In genomic region chr9:792331-793260, GRCh38 we compare ENCODE assay signal across 20 cellular contexts.
DNase-seq lines count a peak whose midpoint lies in the region; FAIRE-seq and TF ChIP-seq lines count a peak whose summit lies in the region.
"Had no signal": no experiment of that assay in that cellular context is flagged by ENCODE, and none has a peak within 500 bp of the region (broad histone marks: within the 10 kb centered on the region; RNA-seq: fewer than 3 reads in every experiment).

No MANE protein-coding gene starts in this region.

- H3K27me3 ChIP-seq in BLaER1 treated with 17β-estradiol and CSF1 and Interleukin-3, amounts not matched to agents 10 nM and 100 nM, result no peaks in the 10 kb centered on the region
- H3K27me3 ChIP-seq: pancreas, suprapubic skin had no signal

- H3K27me3 Mint-ChIP-seq in nephron progenitor cell (ENCODE audit: low read depth, poor library complexity), result peaks cover 3% of the 10 kb centered on the region
- H3K27me3 Mint-ChIP-seq: activated CD4-positive, alpha-beta T cell treated with anti-CD3 and anti-CD28 coated beads, Interleukin-2, amount 10 ng/mL, durations not matched to agents 24 days and 14 days; activated naive CD8-positive, alpha-beta T cell had no signal

- DNase-seq in NCI-H345 treated with DMSO at 0.1 percent for 48 hours (lab: John Stamatoyannopoulos, UW; ENCODE audit: unreplicated experiment) (peak; percentile 6), fibroblast of peridontal ligament (ENCODE audit: extremely low read depth) (peak; percentile 14), nephron progenitor cell (peak; percentile 6), nucleus accumbens (lab: John Stamatoyannopoulos, UW) (no peak), NCI-H82 treated with DMSO at 0.1 percent for 48 hours (lab: John Stamatoyannopoulos, UW; ENCODE audit: unreplicated experiment) (no peak), RCC 7860 (ENCODE audit: low spot score) (no peak)
- no peak for DNase-seq in NK-92 treated with Interleukin-12 subunit alpha and Interleukin-12 subunit beta, amount 100 ng/mL, for 24 hours (lab: John Stamatoyannopoulos, UW)
- DNase-seq: activated CD4-positive, alpha-beta T cell treated with anti-CD3 and anti-CD28 coated beads, Interleukin-2, amount 10 ng/mL, durations not matched to agents 24 days and 14 days; CD4-positive, alpha-beta memory T cell; DMS53; HFFc6; MV-4-11; NCI-H2029; NCI-H524 treated with DMSO at 0.1 percent for 48 hours; pancreas; Right ventricle myocardium superior had no signal

- no peak overlapping the region for H3K9ac ChIP-seq in BLaER1 treated with 17β-estradiol and CSF1 and Interleukin-3, amounts not matched to agents 10 nM and 100 nM

- FAIRE-seq in RCC 7860 (lab: Jason Lieb, UNC), result no peak
- FAIRE-seq: GM12878, pancreas had no signal

- no peaks in the 10 kb centered on the region for H3K36me3 ChIP-seq in BLaER1 treated with 17β-estradiol and CSF1 and Interleukin-3, amounts not matched to agents 10 nM and 100 nM
- H3K36me3 ChIP-seq: pancreas, suprapubic skin had no signal

- no peaks in the 10 kb centered on the region for H4K20me1 ChIP-seq in BLaER1 treated with 17β-estradiol and CSF1 and Interleukin-3, amounts not matched to agents 10 nM and 100 nM

- no peak for TF ChIP-seq CTCF in nephron progenitor cell (IDR thresholded peaks at IDR 0.05)

- peaks cover 22% of the 10 kb centered on the region for H3K9me3 Mint-ChIP-seq in nephron progenitor cell
- H3K9me3 Mint-ChIP-seq: activated CD4-positive, alpha-beta T cell treated with anti-CD3 and anti-CD28 coated beads, Interleukin-2, amount 10 ng/mL, durations not matched to agents 24 days and 14 days; HFFc6 had no signal

- H3K36me3 Mint-ChIP-seq in nephron progenitor cell (ENCODE audit: low read depth), result no peaks in the 10 kb centered on the region
- H3K36me3 Mint-ChIP-seq: activated naive CD8-positive, alpha-beta T cell; CD4-positive, alpha-beta memory T cell had no signal

- H3K4me3 Mint-ChIP-seq in nephron progenitor cell, result no peak overlapping the region
- H3K4me3 Mint-ChIP-seq: activated CD4-positive, alpha-beta T cell treated with anti-CD3 and anti-CD28 coated beads, Interleukin-2, amount 10 ng/mL, durations not matched to agents 24 days and 14 days; activated naive CD8-positive, alpha-beta T cell; CD4-positive, alpha-beta memory T cell; HFFc6 had no signal

- no peak overlapping the region for H3K4me3 ChIP-seq in BLaER1 treated with 17β-estradiol and CSF1 and Interleukin-3, amounts not matched to agents 10 nM and 100 nM
- H3K4me3 ChIP-seq: GM12878, pancreas, suprapubic skin had no signal

- H3K4me1 Mint-ChIP-seq in nephron progenitor cell, result peaks cover 12% of the 10 kb centered on the region
- H3K4me1 Mint-ChIP-seq: activated CD4-positive, alpha-beta T cell treated with anti-CD3 and anti-CD28 coated beads, Interleukin-2, amount 10 ng/mL, durations not matched to agents 24 days and 14 days; CD4-positive, alpha-beta memory T cell had no signal

- peak overlapping the region in 6 of 11 experiments; percentile 19 to 36 (median 28); a peak in 4 of 22 replicates for H3K4me2 ChIP-seq in BLaER1 treated with 17β-estradiol and CSF1 and Interleukin-3, amounts not matched to agents 10 nM and 100 nM

- no peak overlapping the region for H3K27ac ChIP-seq in BLaER1 treated with 17β-estradiol and CSF1 and Interleukin-3, amounts not matched to agents 10 nM and 100 nM
- H3K27ac ChIP-seq: pancreas, suprapubic skin had no signal

- H3K4me1 ChIP-seq in BLaER1 treated with 17β-estradiol and CSF1 and Interleukin-3, amounts not matched to agents 10 nM and 100 nM, result peaks cover 0 to 9% (median 0%) of the 10 kb centered on the region in 10 experiments; a peak in 3 of 20 replicates
- H3K4me1 ChIP-seq: pancreas, suprapubic skin had no signal

- no peaks in the 10 kb centered on the region for H3K9me3 ChIP-seq in BLaER1 treated with 17β-estradiol and CSF1 and Interleukin-3, amounts not matched to agents 10 nM and 100 nM (replicated peaks in 1 of 11)
- H3K9me3 ChIP-seq: pancreas, suprapubic skin had no signal

- peak overlapping the region; percentile 66 for H3K27ac Mint-ChIP-seq in nephron progenitor cell
- H3K27ac Mint-ChIP-seq: activated CD4-positive, alpha-beta T cell treated with anti-CD3 and anti-CD28 coated beads, Interleukin-2, amount 10 ng/mL, durations not matched to agents 24 days and 14 days; activated naive CD8-positive, alpha-beta T cell; CD4-positive, alpha-beta memory T cell; HFFc6 had no signal

Comparison
In these comparisons a context has a peak if more than half of its experiments do, and no peak if none do; other contexts are left out.
1. DNase-seq: peak in NCI-H345 treated with DMSO at 0.1 percent for 48 hours (single experiment), fibroblast of peridontal ligament (single experiment) and nephron progenitor cell (single experiment); none in nucleus accumbens (0 of 56), NK-92 treated with Interleukin-12 subunit alpha and Interleukin-12 subunit beta, amount 100 ng/mL, for 24 hours (single experiment), NCI-H82 treated with DMSO at 0.1 percent for 48 hours (single experiment) and RCC 7860 (single experiment).